Comparison of ENCODE assay signal across 8 cellular contexts in genomic region chr2:219452361-219453317, GRCh38. TPM values are rescaled to one million over a fixed set of nuclear protein-coding genes. Genes with fewer than 3 reads are reported as not detected.
DNase-seq lines count a peak whose midpoint lies in the region; ATAC-seq and TF ChIP-seq lines count a peak whose summit lies in the region.

No MANE protein-coding gene starts in this region.

- H3K4me1 ChIP-seq in endodermal cell (ENCODE audit: control insufficient read depth, insufficient read depth, low read length), result peaks cover 3% of the 10 kb centered on the region
- peaks cover 0 to 25% of the 10 kb centered on the region in 2 donors for H3K4me1 ChIP-seq in muscle layer of duodenum (ENCODE audit: control insufficient read depth in 1 of 2, insufficient read depth in 2 of 2, low read length in 2 of 2)

- peak; percentile 85 for DNase-seq in AG04450 (ENCODE audit: low read depth, low spot score)
- DNase-seq in NCI-H1694 treated with DMSO at 0.1 percent for 48 hours (lab: John Stamatoyannopoulos, UW), result peak; percentile 67
- DNase-seq in endodermal cell, result peak; percentile 79
- no peak for DNase-seq in SKM-1 treated with dmso at 0.1 percent for 144 hours (lab: John Stamatoyannopoulos, UW; ENCODE audit: unreplicated experiment)

- H3K4me3 ChIP-seq in AG04450 (ENCODE audit: low read depth, low read length) (no peak overlapping the region), endodermal cell (ENCODE audit: low read length) (no peak overlapping the region), muscle layer of duodenum (ENCODE audit: low read depth in 1 of 2, low read length in 2 of 2) (peak overlapping the region in 1 of 2 donors; percentile 36)

- no peaks in the 10 kb centered on the region for H3K27me3 ChIP-seq in AG04450 (ENCODE audit: control insufficient read depth, insufficient read depth, low read length)
- no peaks in the 10 kb centered on the region for H3K27me3 ChIP-seq in endodermal cell (ENCODE audit: control insufficient read depth, insufficient read depth, low read length, poor library complexity, severe bottlenecking)
- H3K27me3 ChIP-seq in muscle layer of duodenum (ENCODE audit: low read depth, low read length), result peaks cover 6% of the 10 kb centered on the region

- no peak overlapping the region for H3K4me3 Mint-ChIP-seq in endodermal cell

- ATAC-seq in GM19035 (IDR thresholded peaks at IDR 0.05; ENCODE audit: unreplicated experiment) (no peak), GM18868 (IDR thresholded peaks at IDR 0.05; ENCODE audit: unreplicated experiment) (no peak), HG02981 (IDR thresholded peaks at IDR 0.05; ENCODE audit: unreplicated experiment) (no peak)

- TF ChIP-seq CTCF in AG04450 (IDR thresholded peaks at IDR 0.05; ENCODE audit: low read depth, low read length) (no peak), endodermal cell (conservative IDR thresholded peaks at IDR 0.05) (no peak)

- H3K27me3 Mint-ChIP-seq in endodermal cell (ENCODE audit: insufficient read depth), result peaks cover 72% of the 10 kb centered on the region

- H3K9ac ChIP-seq in endodermal cell (ENCODE audit: extremely low read depth, low read length, poor library complexity, severe bottlenecking), result no peak overlapping the region

- 83 to 87% methylated on average over 18 to 23 of the region's 23 CpGs for WGBS in endodermal cell (ENCODE audit: insufficient coverage in 1 of 2, insufficient read length in 1 of 2), 2 experiments

- no peaks in the 10 kb centered on the region; the same call in 1 of the 2 replicates for H3K9me3 ChIP-seq in AG04450 (ENCODE audit: control insufficient read depth, insufficient read depth, low read length)
- no peaks in the 10 kb centered on the region for H3K9me3 ChIP-seq in endodermal cell (ENCODE audit: control insufficient read depth, low read length)
- H3K9me3 ChIP-seq in muscle layer of duodenum (ENCODE audit: control insufficient read depth in 1 of 2, low read length in 2 of 2), result no peaks in the 10 kb centered on the region

- peak overlapping the region; percentile 99 for H3K27ac ChIP-seq in AG04450 (ENCODE audit: low read depth, low read length)
- no peak overlapping the region for H3K27ac ChIP-seq in endodermal cell (ENCODE audit: low read depth, low read length)
- H3K27ac ChIP-seq in muscle layer of duodenum (ENCODE audit: low read length), result peak overlapping the region; percentile 93

- H3K36me3 Mint-ChIP-seq in endodermal cell (ENCODE audit: low read depth), result no peaks in the 10 kb centered on the region

- no peaks in the 10 kb centered on the region for H3K9me3 Mint-ChIP-seq in endodermal cell

- POLR2A ChIA-PET in AG04450 (lab: Yijun Ruan, JAX), result interaction anchor here (0.6 to 1.8 kb wide), 10 partner anchors 10 to 47 kb away, joined by 3 to 8 read pairs (median 5); no protein-coding TSS in a partner anchor

- peaks cover 8% of the 10 kb centered on the region for H3K4me1 Mint-ChIP-seq in endodermal cell

- no peaks in the 10 kb centered on the region for H3K36me3 ChIP-seq in endodermal cell (ENCODE audit: control insufficient read depth, insufficient read depth, low read length)
- H3K36me3 ChIP-seq in muscle layer of duodenum (ENCODE audit: control insufficient read depth in 1 of 2, insufficient read depth in 2 of 2, low read length in 2 of 2), result peaks cover 0 to 8% of the 10 kb centered on the region in 2 donors

- no peak overlapping the region for H3K27ac Mint-ChIP-seq in endodermal cell

- CTCF ChIA-PET in AG04450 (lab: Charles Lee), result interaction anchor here (0.9 to 6.4 kb wide), 12 partner anchors 11 to 157 kb away, joined by 3 to 29 read pairs (median 4); a partner anchor contains a TSS

RNA-seq across cellular contexts. Expression of gene SPEG, which starts 18.0 kb away (rescaled TPM):
- polyA plus RNA-seq in AG04450 (2011; rRNA removed), result 28.0 and 32.8 TPM in 2 replicates
- 24.5 and 38.3 TPM in 2 replicates for polyA minus RNA-seq in AG04450 (2011; rRNA and poly(A)+ RNA removed)
- 10 to 100 TPM; 23.1 to 29.8 TPM for total RNA-seq in endodermal cell
- 42.6 TPM for polyA plus RNA-seq in endodermal cell (2013, experiment 1 of 2)
- polyA plus RNA-seq in endodermal cell (2013, experiment 2 of 2), result 38.8 TPM

RNA-seq across cellular contexts. Expression of gene DES, which starts 34.5 kb away (rescaled TPM):
- 19.8 and 24.9 TPM in 2 replicates for polyA plus RNA-seq in AG04450 (2011; rRNA removed)
- 40.7 and 49.5 TPM in 2 replicates for polyA minus RNA-seq in AG04450 (2011; rRNA and poly(A)+ RNA removed)
- 1 to 10 TPM; 1.1 to 3.5 TPM for total RNA-seq in endodermal cell
- 0.96 TPM for polyA plus RNA-seq in endodermal cell (2013, experiment 1 of 2)
- 0.99 TPM for polyA plus RNA-seq in endodermal cell (2013, experiment 2 of 2)

RNA-seq across cellular contexts. Expression of gene GMPPA, which starts 46.1 kb away (rescaled TPM):
- polyA plus RNA-seq in AG04450 (2011; rRNA removed), result 90.1 and 97.7 TPM in 2 replicates
- 90.6 and 98.6 TPM in 2 replicates for polyA minus RNA-seq in AG04450 (2011; rRNA and poly(A)+ RNA removed)
- total RNA-seq in endodermal cell, result 10 to 100 TPM; 36.9 to 38.2 TPM
- 23.4 TPM for polyA plus RNA-seq in endodermal cell (2013, experiment 1 of 2)
- 22.9 TPM for polyA plus RNA-seq in endodermal cell (2013, experiment 2 of 2)
